In genomic region chr10:119477444-119477843, GRCh38 we compare ENCODE assay signal across 12 cellular contexts.
DNase-seq lines count a peak whose midpoint lies in the region; ATAC-seq and TF ChIP-seq lines count a peak whose summit lies in the region.
"Had no signal": no experiment of that assay in that cellular context is flagged by ENCODE, and none has a peak within 500 bp of the region (broad histone marks: within the 10 kb centered on the region; RNA-seq: fewer than 3 reads in every experiment).

No MANE protein-coding gene starts in this region.

- no peaks in the 10 kb centered on the region for H3K36me3 ChIP-seq in GM06990 (ENCODE audit: control insufficient read depth, insufficient read depth, low read length)
- no peaks in the 10 kb centered on the region for H3K36me3 ChIP-seq in KOPT-K1 (ENCODE audit: insufficient read depth, low read length)
- H3K36me3 ChIP-seq: MG63 had no signal

- no peaks in the 10 kb centered on the region for H3K27me3 ChIP-seq in GM06990 (replicated peaks; ENCODE audit: control insufficient read depth, insufficient read depth, low read length)

- peak overlapping the region; percentile 89 for H3K27ac ChIP-seq in KOPT-K1 (ENCODE audit: low read depth, low read length, poor library complexity, severe bottlenecking)
- H3K27ac ChIP-seq: PC-9 had no signal

- ATAC-seq in GM19324 (IDR thresholded peaks at IDR 0.05; ENCODE audit: low FRiP score, unreplicated experiment) (peak; percentile 37), HG02840 (IDR thresholded peaks at IDR 0.05; ENCODE audit: low FRiP score, unreplicated experiment) (peak; percentile 59)
- ATAC-seq in activated CD8-positive, alpha-beta T cell treated with anti-CD3 and anti-CD28 coated beads, Interleukin-2, amount 10 ng/mL, durations not matched to agents 7 days and 5 days: no peak

- H3K27me3 Mint-ChIP-seq in nephron progenitor cell (ENCODE audit: low read depth, poor library complexity): peaks cover 39% of the 10 kb centered on the region
- H3K27me3 Mint-ChIP-seq in activated CD8-positive, alpha-beta T cell treated with anti-CD3 and anti-CD28 coated beads, Interleukin-2, amount 10 ng/mL, durations not matched to agents 7 days and 5 days (ENCODE audit: low read depth): peaks cover 4% of the 10 kb centered on the region

- DNase-seq in GM06990 (ENCODE audit: extremely low read depth, insufficient read length) (peak; percentile 55), foreskin melanocyte (no peak), nephron progenitor cell (no peak), HT-29 (ENCODE audit: low spot score) (no peak)
- DNase-seq in activated CD8-positive, alpha-beta T cell treated with anti-CD3 and anti-CD28 coated beads, Interleukin-2, amount 10 ng/mL, durations not matched to agents 7 days and 5 days: no peak
- DNase-seq: Caco-2, kidney, MG63, PC-9 had no signal

- peaks cover 11% of the 10 kb centered on the region for H3K9me3 ChIP-seq in KOPT-K1 (ENCODE audit: insufficient read depth, low read length, poor library complexity, severe bottlenecking)
- H3K9me3 ChIP-seq: Caco-2, MG63 had no signal

- H3K4me3 Mint-ChIP-seq in nephron progenitor cell: no peak overlapping the region
- no peak overlapping the region for H3K4me3 Mint-ChIP-seq in activated CD8-positive, alpha-beta T cell treated with anti-CD3 and anti-CD28 coated beads, Interleukin-2, amount 10 ng/mL, durations not matched to agents 7 days and 5 days

- CTCF ChIA-PET in activated CD8-positive, alpha-beta T cell treated with anti-CD3 and anti-CD28 coated beads, Interleukin-2, amount 10 ng/mL, durations not matched to agents 7 days and 5 days (lab: Charles Lee): interaction anchor here (2.4 kb wide), 1 partner anchor 278 kb away, joined by 7 read pairs; no protein-coding TSS in a partner anchor

- H3K27ac Mint-ChIP-seq in nephron progenitor cell: no peak overlapping the region
- H3K27ac Mint-ChIP-seq in activated CD8-positive, alpha-beta T cell treated with anti-CD3 and anti-CD28 coated beads, Interleukin-2, amount 10 ng/mL, durations not matched to agents 7 days and 5 days: no peak overlapping the region

- no peaks in the 10 kb centered on the region for H3K36me3 Mint-ChIP-seq in nephron progenitor cell (ENCODE audit: low read depth)
- H3K36me3 Mint-ChIP-seq in activated CD8-positive, alpha-beta T cell treated with anti-CD3 and anti-CD28 coated beads, Interleukin-2, amount 10 ng/mL, durations not matched to agents 7 days and 5 days (ENCODE audit: low read depth): no peaks in the 10 kb centered on the region

- POLR2A ChIA-PET in activated CD8-positive, alpha-beta T cell treated with anti-CD3 and anti-CD28 coated beads, Interleukin-2, amount 10 ng/mL, durations not matched to agents 7 days and 5 days (lab: Charles Lee): no interaction called here

- H3K4me1 Mint-ChIP-seq in nephron progenitor cell: peaks cover 30% of the 10 kb centered on the region
- peaks cover 27% of the 10 kb centered on the region for H3K4me1 Mint-ChIP-seq in activated CD8-positive, alpha-beta T cell treated with anti-CD3 and anti-CD28 coated beads, Interleukin-2, amount 10 ng/mL, durations not matched to agents 7 days and 5 days (ENCODE audit: low read depth)

- H3K4me3 ChIP-seq in GM06990 (replicated peaks; ENCODE audit: low read depth, low read length): peak overlapping the region; percentile 39
- H3K4me3 ChIP-seq: MG63, PC-9 had no signal

- peaks cover 22% of the 10 kb centered on the region for H3K9me3 Mint-ChIP-seq in nephron progenitor cell
- no peaks in the 10 kb centered on the region for H3K9me3 Mint-ChIP-seq in activated CD8-positive, alpha-beta T cell treated with anti-CD3 and anti-CD28 coated beads, Interleukin-2, amount 10 ng/mL, durations not matched to agents 7 days and 5 days (ENCODE audit: insufficient read depth)

- TF ChIP-seq CTCF in GM06990 (IDR thresholded peaks at IDR 0.05; ENCODE audit: insufficient read depth, low read length, poor library complexity, severe bottlenecking): no peak
- TF ChIP-seq CTCF in nephron progenitor cell (IDR thresholded peaks at IDR 0.05): no peak
